12 cellular contexts compared by ENCODE assay signal in genomic region chr11:74182635-74183034, GRCh38.
"Had no signal": no experiment of that assay in that cellular context is flagged by ENCODE, and none has a peak within 500 bp of the region (broad histone marks: within the 10 kb centered on the region; RNA-seq: fewer than 3 reads in every experiment).

No MANE protein-coding gene starts in this region.

- H3K27me3 ChIP-seq: left lung, upper lobe of right lung had no signal

- H3K4me3 ChIP-seq: left lung, upper lobe of right lung had no signal

- H3K27ac ChIP-seq: left lung, upper lobe of right lung had no signal

- ATAC-seq: activated CD8-positive, alpha-beta T cell treated with anti-CD3 and anti-CD28 coated beads, Interleukin-2, amount 10 ng/mL, durations not matched to agents 7 days and 5 days; left lung; natural killer cell treated with Interleukin-12 subunit alpha and Interleukin-12 subunit beta and Interleukin-15 and Interleukin-18, amount 100 ng/mL, for 72 hours; upper lobe of right lung had no signal

- H3K4me1 ChIP-seq: left lung, upper lobe of right lung had no signal

- H3K9me3 ChIP-seq: left lung, upper lobe of right lung had no signal

- H3K36me3 ChIP-seq: left lung, upper lobe of right lung had no signal

- DNase-seq: activated CD4-positive, alpha-beta T cell treated with anti-CD3 and anti-CD28 coated beads for 48 hours; activated CD8-positive, alpha-beta T cell treated with anti-CD3 and anti-CD28 coated beads, Interleukin-2, amount 10 ng/mL, durations not matched to agents 7 days and 5 days; activated naive CD4-positive, alpha-beta T cell treated with anti-CD3 and anti-CD28 coated beads, Interleukin-2, amount 10 ng/mL, durations not matched to agents 7 days and 5 days; dermis blood vessel endothelial cell; glutamatergic neuron; left lung; mesenchymal stem cell; occipital lobe; stimulated activated CD4-positive, alpha-beta T cell treated with anti-CD3 and anti-CD28 coated beads, Interleukin-4, amount 100 ng/mL, for 1 hour; T-helper 1 cell; upper lobe of right lung had no signal
